Comparison of ENCODE assay signal across 18 cellular contexts in the genomic region with DNA sequence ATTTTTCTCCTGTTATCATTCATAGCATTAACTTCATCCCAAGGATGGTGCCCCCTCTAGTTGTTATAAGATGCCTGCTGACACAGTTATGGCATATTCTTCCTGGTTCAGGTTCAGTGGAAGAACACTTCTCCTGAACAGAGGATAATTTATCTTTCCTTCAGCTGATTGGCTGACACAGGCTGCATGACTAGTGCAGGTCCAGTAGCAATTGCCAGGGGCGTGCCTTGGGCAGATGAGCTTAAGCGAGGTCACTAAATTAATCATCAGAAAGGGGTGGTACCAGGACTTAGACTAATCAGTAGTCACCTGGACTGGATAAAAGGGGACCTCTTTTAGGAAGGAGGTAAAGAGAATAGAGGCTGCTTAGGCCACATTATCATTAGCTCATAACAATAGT. TPM values are rescaled to one million over a fixed set of nuclear protein-coding genes. Genes with fewer than 3 reads are reported as not detected.
DNase-seq lines count a peak whose midpoint lies in the region; ATAC-seq, FAIRE-seq and TF ChIP-seq lines count a peak whose summit lies in the region.
"Had no signal": no experiment of that assay in that cellular context is flagged by ENCODE, and none has a peak within 500 bp of the region (broad histone marks: within the 10 kb centered on the region; RNA-seq: fewer than 3 reads in every experiment).

No MANE protein-coding gene starts in this region.

- DNase-seq in activated CD8-positive, alpha-beta T cell treated with anti-CD3 and anti-CD28 coated beads for 36 hours, result peak; percentile 12
- DNase-seq in activated CD8-positive, alpha-beta T cell treated with anti-CD3 and anti-CD28 coated beads, Interleukin-2, amount 10 ng/mL, durations not matched to agents 7 days and 5 days, result no peak
- DNase-seq in LHCN-M2 (ENCODE audit: low read depth) (peak; percentile 34), bronchial epithelial cell (ENCODE audit: low read depth) (peak; percentile 69), sciatic nerve (ENCODE audit: low spot score) (no peak)
- no peak for DNase-seq in stimulated activated naive CD8-positive, alpha-beta T cell treated with anti-CD3 and anti-CD28 coated beads, Interleukin-15, Interleukin-2, amounts not matched to agents 100 U/mL and 50 U/mL, for 24 hours
- DNase-seq: activated CD4-positive, alpha-beta T cell treated with anti-CD3 and anti-CD28 coated beads, Interleukin-2, amount 10 ng/mL, durations not matched to agents 24 days and 14 days; activated gamma-delta T cell treated with Interleukin-2 at 50 U/mL for 16 hours; Calu3; gastrocnemius medialis; immature natural killer cell; midbrain; NCI-H345; occipital lobe; OCI-M1 had no signal

- H3K27me3 Mint-ChIP-seq in activated CD8-positive, alpha-beta T cell treated with anti-CD3 and anti-CD28 coated beads for 36 hours, result no peaks in the 10 kb centered on the region
- H3K27me3 Mint-ChIP-seq in activated CD8-positive, alpha-beta T cell treated with anti-CD3 and anti-CD28 coated beads, Interleukin-2, amount 10 ng/mL, durations not matched to agents 7 days and 5 days (ENCODE audit: low read depth), result no peaks in the 10 kb centered on the region
- H3K27me3 Mint-ChIP-seq: activated CD4-positive, alpha-beta T cell treated with anti-CD3 and anti-CD28 coated beads, Interleukin-2, amount 10 ng/mL, durations not matched to agents 24 days and 14 days; brain had no signal

- peaks cover 9% of the 10 kb centered on the region for H3K36me3 ChIP-seq in bronchial epithelial cell (ENCODE audit: control insufficient read depth, insufficient read depth, low read length)

- ATAC-seq in activated CD8-positive, alpha-beta T cell treated with anti-CD3 and anti-CD28 coated beads for 36 hours, result peak; percentile 49
- ATAC-seq in activated CD8-positive, alpha-beta T cell treated with anti-CD3 and anti-CD28 coated beads, Interleukin-2, amount 10 ng/mL, durations not matched to agents 7 days and 5 days, result no peak
- ATAC-seq in stimulated activated naive CD8-positive, alpha-beta T cell treated with anti-CD3 and anti-CD28 coated beads, Interleukin-15, Interleukin-2, amounts not matched to agents 100 U/mL and 50 U/mL, for 24 hours, result peak; percentile 43
- ATAC-seq in sciatic nerve (no peak), HG02759 (IDR thresholded peaks at IDR 0.05; ENCODE audit: unreplicated experiment) (no peak), GM21381 (IDR thresholded peaks at IDR 0.05; ENCODE audit: unreplicated experiment) (no peak)
- ATAC-seq: gastrocnemius medialis had no signal

- POLR2A ChIA-PET in activated CD8-positive, alpha-beta T cell treated with anti-CD3 and anti-CD28 coated beads for 36 hours (lab: Charles Lee), result no interaction called here
- POLR2A ChIA-PET in activated CD8-positive, alpha-beta T cell treated with anti-CD3 and anti-CD28 coated beads, Interleukin-2, amount 10 ng/mL, durations not matched to agents 7 days and 5 days (lab: Charles Lee), result interaction anchor here (0.7 to 1.5 kb wide), 2 partner anchors 42 to 1265 kb away, joined by 4 read pairs; a partner anchor contains a TSS

- H3K4me3 Mint-ChIP-seq in activated CD8-positive, alpha-beta T cell treated with anti-CD3 and anti-CD28 coated beads for 36 hours, result no peak overlapping the region
- H3K4me3 Mint-ChIP-seq in activated CD8-positive, alpha-beta T cell treated with anti-CD3 and anti-CD28 coated beads, Interleukin-2, amount 10 ng/mL, durations not matched to agents 7 days and 5 days, result no peak overlapping the region
- H3K4me3 Mint-ChIP-seq: activated CD4-positive, alpha-beta T cell treated with anti-CD3 and anti-CD28 coated beads, Interleukin-2, amount 10 ng/mL, durations not matched to agents 24 days and 14 days; brain; immature natural killer cell had no signal

- H3K9me3 Mint-ChIP-seq in activated CD8-positive, alpha-beta T cell treated with anti-CD3 and anti-CD28 coated beads for 36 hours, result no peaks in the 10 kb centered on the region
- H3K9me3 Mint-ChIP-seq in activated CD8-positive, alpha-beta T cell treated with anti-CD3 and anti-CD28 coated beads, Interleukin-2, amount 10 ng/mL, durations not matched to agents 7 days and 5 days (ENCODE audit: insufficient read depth), result no peaks in the 10 kb centered on the region
- H3K9me3 Mint-ChIP-seq: activated CD4-positive, alpha-beta T cell treated with anti-CD3 and anti-CD28 coated beads, Interleukin-2, amount 10 ng/mL, durations not matched to agents 24 days and 14 days; brain; immature natural killer cell had no signal

- TF ChIP-seq CTCF in activated CD8-positive, alpha-beta T cell treated with anti-CD3 and anti-CD28 coated beads for 36 hours (IDR thresholded peaks at IDR 0.05), result no peak
- no peak for TF ChIP-seq CTCF in bronchial epithelial cell (IDR thresholded peaks at IDR 0.05; ENCODE audit: insufficient read depth, low read length, severe bottlenecking)

- intact Hi-C loops in activated CD8-positive, alpha-beta T cell treated with anti-CD3 and anti-CD28 coated beads for 36 hours (cut with micrococcal nuclease), result no loop called here
- intact Hi-C loops in sciatic nerve (cut with DNase I), result no loop called here

- H3K27ac Mint-ChIP-seq in activated CD8-positive, alpha-beta T cell treated with anti-CD3 and anti-CD28 coated beads for 36 hours, result no peak overlapping the region
- H3K27ac Mint-ChIP-seq in activated CD8-positive, alpha-beta T cell treated with anti-CD3 and anti-CD28 coated beads, Interleukin-2, amount 10 ng/mL, durations not matched to agents 7 days and 5 days, result no peak overlapping the region
- H3K27ac Mint-ChIP-seq: activated CD4-positive, alpha-beta T cell treated with anti-CD3 and anti-CD28 coated beads, Interleukin-2, amount 10 ng/mL, durations not matched to agents 24 days and 14 days; immature natural killer cell had no signal

- CTCF ChIA-PET in activated CD8-positive, alpha-beta T cell treated with anti-CD3 and anti-CD28 coated beads for 36 hours (lab: Charles Lee), result interaction anchor here (0.8 kb wide), 1 partner anchor 124 kb away, joined by 3 read pairs; no protein-coding TSS in a partner anchor
- CTCF ChIA-PET in activated CD8-positive, alpha-beta T cell treated with anti-CD3 and anti-CD28 coated beads, Interleukin-2, amount 10 ng/mL, durations not matched to agents 7 days and 5 days (lab: Charles Lee), result interaction anchor here (1.7 kb wide), 1 partner anchor 9 kb away, joined by 4 read pairs; no protein-coding TSS in a partner anchor

- peaks cover 52% of the 10 kb centered on the region for H3K36me3 Mint-ChIP-seq in activated CD8-positive, alpha-beta T cell treated with anti-CD3 and anti-CD28 coated beads for 36 hours (ENCODE audit: low read depth)
- H3K36me3 Mint-ChIP-seq in activated CD8-positive, alpha-beta T cell treated with anti-CD3 and anti-CD28 coated beads, Interleukin-2, amount 10 ng/mL, durations not matched to agents 7 days and 5 days (ENCODE audit: low read depth), result peaks cover 44% of the 10 kb centered on the region

- FAIRE-seq in bronchial epithelial cell (lab: Jason Lieb, UNC), result no peak

- no peak overlapping the region for H3K4me3 ChIP-seq in bronchial epithelial cell (ENCODE audit: low read depth, low read length)
- H3K4me3 ChIP-seq: gastrocnemius medialis had no signal

- H3K27me3 ChIP-seq in bronchial epithelial cell (ENCODE audit: control insufficient read depth, insufficient read depth, low read length), result no peaks in the 10 kb centered on the region
- H3K27me3 ChIP-seq: gastrocnemius medialis had no signal

- H3K4me1 Mint-ChIP-seq in activated CD8-positive, alpha-beta T cell treated with anti-CD3 and anti-CD28 coated beads for 36 hours (ENCODE audit: low read depth), result peaks cover 19% of the 10 kb centered on the region
- H3K4me1 Mint-ChIP-seq in activated CD8-positive, alpha-beta T cell treated with anti-CD3 and anti-CD28 coated beads, Interleukin-2, amount 10 ng/mL, durations not matched to agents 7 days and 5 days (ENCODE audit: low read depth), result peaks cover 22% of the 10 kb centered on the region
- H3K4me1 Mint-ChIP-seq: brain had no signal

RNA-seq across cellular contexts. Expression of a gene that starts 42.3 kb away (rescaled TPM):
- total RNA-seq in activated CD8-positive, alpha-beta T cell treated with anti-CD3 and anti-CD28 coated beads for 36 hours, result 100 to 1,000 TPM; 120 to 123 TPM
- 10 to 100 TPM; 59.7 to 62.3 TPM for total RNA-seq in activated CD8-positive, alpha-beta T cell treated with anti-CD3 and anti-CD28 coated beads, Interleukin-2, amount 10 ng/mL, durations not matched to agents 7 days and 5 days
- total RNA-seq in LHCN-M2 (2014; rRNA removed), result 105 and 113 TPM in 2 replicates
- polyA plus RNA-seq in LHCN-M2 (2012), result 48.2 TPM
- total RNA-seq in bronchial epithelial cell, result 61.8 and 91.4 TPM in 2 replicates
- 30.8 TPM for total RNA-seq in sciatic nerve

RNA-seq across cellular contexts. Expression of a gene that starts 42.7 kb away (rescaled TPM):
- total RNA-seq in activated CD8-positive, alpha-beta T cell treated with anti-CD3 and anti-CD28 coated beads for 36 hours, result 10 to 100 TPM in 1 of 2 experiments, 1 to 10 TPM in 1; 9.8 to 10.5 TPM
- total RNA-seq in activated CD8-positive, alpha-beta T cell treated with anti-CD3 and anti-CD28 coated beads, Interleukin-2, amount 10 ng/mL, durations not matched to agents 7 days and 5 days, result 10 to 100 TPM; 14.3 to 14.5 TPM
- total RNA-seq in LHCN-M2 (2014; rRNA removed) (35.6 and 37.1 TPM in 2 replicates), bronchial epithelial cell (5.5 and 9.5 TPM in 2 replicates), sciatic nerve (29.5 TPM)
- 15.5 TPM for polyA plus RNA-seq in LHCN-M2 (2012)

Comparison
In these comparisons a context has a peak if more than half of its experiments do, and no peak if none do; other contexts are left out.
1. ATAC-seq: peak in activated CD8-positive, alpha-beta T cell treated with anti-CD3 and anti-CD28 coated beads for 36 hours (single experiment) and stimulated activated naive CD8-positive, alpha-beta T cell treated with anti-CD3 and anti-CD28 coated beads, Interleukin-15, Interleukin-2, amounts not matched to agents 100 U/mL and 50 U/mL, for 24 hours (single experiment); none in activated CD8-positive, alpha-beta T cell treated with anti-CD3 and anti-CD28 coated beads, Interleukin-2, amount 10 ng/mL, durations not matched to agents 7 days and 5 days (single experiment), sciatic nerve (single experiment), HG02759 (single experiment) and GM21381 (single experiment).
2. DNase-seq: peak in activated CD8-positive, alpha-beta T cell treated with anti-CD3 and anti-CD28 coated beads for 36 hours (single experiment), LHCN-M2 (single experiment) and bronchial epithelial cell (single experiment); none in activated CD8-positive, alpha-beta T cell treated with anti-CD3 and anti-CD28 coated beads, Interleukin-2, amount 10 ng/mL, durations not matched to agents 7 days and 5 days (single experiment), stimulated activated naive CD8-positive, alpha-beta T cell treated with anti-CD3 and anti-CD28 coated beads, Interleukin-15, Interleukin-2, amounts not matched to agents 100 U/mL and 50 U/mL, for 24 hours (single experiment) and sciatic nerve (single experiment).